Comparison of ENCODE assay signal across 8 cellular contexts in the genomic region with DNA sequence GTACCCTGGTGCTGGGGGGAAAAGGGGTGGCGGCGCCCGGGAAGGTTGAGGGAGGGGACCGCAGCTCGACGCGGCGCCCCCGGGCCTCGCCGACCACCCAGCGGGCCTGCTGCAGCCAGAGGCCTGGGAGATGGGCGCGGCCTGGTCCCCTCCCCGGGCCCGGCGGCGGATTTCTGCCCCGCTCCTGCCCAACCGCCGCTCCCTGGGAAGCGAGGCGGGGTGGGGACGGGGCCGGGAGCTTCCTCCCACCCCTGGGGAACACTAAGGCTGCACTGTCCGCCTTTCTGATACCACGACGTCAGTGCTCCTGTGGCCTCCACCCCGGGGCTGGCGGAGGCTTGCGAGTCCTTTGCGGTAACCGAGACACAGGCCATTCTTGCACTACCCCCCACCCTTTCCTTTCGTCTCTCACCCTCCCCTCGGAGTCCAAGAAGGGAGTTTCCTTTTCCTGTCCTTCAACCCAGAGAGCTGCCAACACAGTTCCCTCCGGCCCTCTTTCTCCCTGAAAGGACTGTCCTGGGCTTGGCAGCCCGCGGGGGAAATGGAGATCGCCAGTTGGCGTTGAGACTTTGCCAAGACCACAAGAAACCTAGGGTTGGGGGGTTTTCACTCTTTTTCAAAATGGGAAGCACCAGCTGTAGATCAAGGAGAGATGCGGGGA. TPM values are rescaled to one million over a fixed set of nuclear protein-coding genes. Genes with fewer than 3 reads are reported as not detected.
DNase-seq lines count a peak whose midpoint lies in the region; TF ChIP-seq lines count a peak whose summit lies in the region.

No MANE protein-coding gene starts in this region.

- H3K4me3 ChIP-seq in HFF-Myc (replicated peaks; ENCODE audit: low read depth, low read length) = peak overlapping the region; percentile 88
- H3K4me3 ChIP-seq in kidney epithelial cell (ENCODE audit: low read depth, low read length) = peak overlapping the region; percentile 97

- H3K36me3 ChIP-seq in kidney epithelial cell (ENCODE audit: control insufficient read depth, insufficient read depth, low read length) = no peaks in the 10 kb centered on the region

- TF ChIP-seq CTCF in HFF-Myc (IDR thresholded peaks at IDR 0.05; ENCODE audit: low read depth, low read length, missing control alignments) = no peak
- TF ChIP-seq CTCF in kidney epithelial cell (IDR thresholded peaks at IDR 0.05; ENCODE audit: insufficient read depth, low read length, poor library complexity, severe bottlenecking) = no peak

- no peaks in the 10 kb centered on the region for H3K27me3 ChIP-seq in kidney epithelial cell (ENCODE audit: control insufficient read depth, insufficient read depth, low read length)

- peak; percentile 58 for DNase-seq in SIG-M5 treated with dmso at 0.1 percent for 504 hours (lab: John Stamatoyannopoulos, UW; ENCODE audit: unreplicated experiment)
- no peak for DNase-seq in SIG-M5 (lab: John Stamatoyannopoulos, UW)
- peak; percentile 14 for DNase-seq in HFF-Myc (ENCODE audit: extremely low read depth, low read depth)
- DNase-seq in M059J (ENCODE audit: low read depth) = peak; percentile 82
- DNase-seq in T1000 (lab: John Stamatoyannopoulos, UW) = peak; percentile 64
- DNase-seq in cerebellum (ENCODE audit: low spot score) = peak; percentile 50
- no peak for DNase-seq in kidney epithelial cell (ENCODE audit: low read depth)
- DNase-seq in stimulated activated CD4-positive, alpha-beta T cell treated with anti-CD3 and anti-CD28 coated beads, Interleukin-15, amount 100 ng/mL, for 24 hours = peak; percentile 51

RNA-seq across cellular contexts. Expression of a gene that starts 0.7 kb away (rescaled TPM):
- 44.3 and 59.3 TPM in 2 replicates for total RNA-seq in M059J (2014; rRNA removed; shearing (Covaris generic))
- 116 TPM for total RNA-seq in cerebellum
- total RNA-seq in kidney epithelial cell = 25.1 and 39.6 TPM in 2 replicates

Comparison
In these comparisons a context has a peak if more than half of its experiments do, and no peak if none do; other contexts are left out.
1. DNase-seq: peak in SIG-M5 treated with dmso at 0.1 percent for 504 hours (single experiment), HFF-Myc (single experiment), M059J (single experiment), T1000 (single experiment), cerebellum (single experiment) and stimulated activated CD4-positive, alpha-beta T cell treated with anti-CD3 and anti-CD28 coated beads, Interleukin-15, amount 100 ng/mL, for 24 hours (single experiment); none in SIG-M5 (single experiment) and kidney epithelial cell (single experiment).